In genomic region chr15:90214553-90215205, GRCh38 we compare ENCODE assay signal across 9 cellular contexts. TPM values are rescaled to one million over a fixed set of nuclear protein-coding genes. Genes with fewer than 3 reads are reported as not detected.
DNase-seq lines count a peak whose midpoint lies in the region; ATAC-seq and TF ChIP-seq lines count a peak whose summit lies in the region.
"Had no signal": no experiment of that assay in that cellular context is flagged by ENCODE, and none has a peak within 500 bp of the region (broad histone marks: within the 10 kb centered on the region; RNA-seq: fewer than 3 reads in every experiment).

No MANE protein-coding gene starts in this region.

- H4K5ac ChIP-seq in IMR-90 (ENCODE audit: low read depth, low read length) = no peak overlapping the region

- in situ Hi-C loops in IMR-90 (cut with MboI; ENCODE audit: low sequenced_read_pairs) = loop anchor here (5.0 kb wide), 1 partner anchor 52 kb away; no protein-coding TSS in a partner anchor

- no peak overlapping the region for H2AFZ ChIP-seq in IMR-90 (replicated peaks; ENCODE audit: low read length, poor library complexity)

- TF ChIP-seq POLR2A in IMR-90 (IDR thresholded peaks at IDR 0.05; ENCODE audit: low read depth, low read length) (no peak), body of pancreas (IDR thresholded peaks at IDR 0.05) (no peak)

- no peaks in the 10 kb centered on the region for H3K36me3 Mint-ChIP-seq in Caco-2 (ENCODE audit: insufficient read depth, unreplicated experiment)
- H3K36me3 Mint-ChIP-seq in activated T-helper 17 cell treated with anti-CD3 and anti-CD28 coated beads, Interleukin-2, amount 50 U/mL, for 72 hours (ENCODE audit: low read depth) = peaks cover 26% of the 10 kb centered on the region

- no peak overlapping the region for H2BK20ac ChIP-seq in IMR-90 (ENCODE audit: low read depth, low read length)

- H3K36me3 ChIP-seq in Caco-2 (ENCODE audit: control insufficient read depth, insufficient read depth, low read length) (no peaks in the 10 kb centered on the region), IMR-90 (ENCODE audit: control insufficient read depth, insufficient read depth, low read length) (peaks cover 4% of the 10 kb centered on the region; the same call in 1 of the 2 replicates), body of pancreas (replicated peaks in 1 of 2; ENCODE audit: insufficient read depth in 1 of 2, low read depth in 2 of 2) (peaks cover 0 to 5% of the 10 kb centered on the region in 2 donors), mucosa of rectum (ENCODE audit: control insufficient read depth in 2 of 2, insufficient read depth in 2 of 2, low read length in 2 of 2) (peaks cover 26 to 28% of the 10 kb centered on the region in 2 donors)

- H2AK5ac ChIP-seq in IMR-90 (ENCODE audit: low read depth, low read length) = no peak overlapping the region

- H3K4me1 Mint-ChIP-seq in Caco-2 (ENCODE audit: low read depth, unreplicated experiment) = no peaks in the 10 kb centered on the region
- H3K4me1 Mint-ChIP-seq in activated T-helper 17 cell treated with anti-CD3 and anti-CD28 coated beads, Interleukin-2, amount 50 U/mL, for 72 hours = peaks cover 26% of the 10 kb centered on the region

- no peak overlapping the region for H3K4me3 ChIP-seq in Caco-2 (ENCODE audit: low read depth, low read length)
- no peak overlapping the region for H3K4me3 ChIP-seq in IMR-90 (ENCODE audit: insufficient read depth, low read depth, low read length)
- H3K4me3 ChIP-seq in body of pancreas = no peak overlapping the region
- H3K4me3 ChIP-seq in mucosa of rectum (ENCODE audit: low read length in 2 of 2) = no peak overlapping the region

- H3K9me3 Mint-ChIP-seq in Caco-2 (ENCODE audit: unreplicated experiment) = no peaks in the 10 kb centered on the region
- H3K9me3 Mint-ChIP-seq in activated T-helper 17 cell treated with anti-CD3 and anti-CD28 coated beads, Interleukin-2, amount 50 U/mL, for 72 hours = no peaks in the 10 kb centered on the region

- CTCF ChIA-PET in Caco-2 (lab: Charles Lee) = interaction anchor here (0.6 to 2.3 kb wide), 11 partner anchors 11 to 356 kb away, joined by 3 to 21 read pairs (median 4); partner anchors contain the start of genes CIB1, GDPGP1 and SEMA4B
- CTCF ChIA-PET in IMR-90 (lab: Yijun Ruan, JAX) = interaction anchor here (0.5 to 1.0 kb wide), 4 partner anchors 11 to 335 kb away, joined by 3 to 4 read pairs (median 3); partner anchors contain the start of gene SEMA4B

- no peak overlapping the region for H3K9ac ChIP-seq in IMR-90 (ENCODE audit: low read depth, low read length)
- H3K9ac ChIP-seq in mucosa of rectum (ENCODE audit: low read depth in 1 of 2, low read length in 2 of 2) = peak overlapping the region; percentile 19 to 41

- H3K4ac ChIP-seq in IMR-90 (ENCODE audit: low read depth, low read length) = no peak overlapping the region

- dilution Hi-C loops in IMR-90 (cut with HindIII; ENCODE audit: low sequenced_read_pairs, unreplicated experiment) = no loop called here

- no peak overlapping the region for H3K23ac ChIP-seq in IMR-90 (ENCODE audit: low read depth, low read length)

- no peak overlapping the region for H2AK9ac ChIP-seq in IMR-90 (replicated peaks; ENCODE audit: low read depth, low read length, poor library complexity)

- DNase-seq in Caco-2 (no peak), IMR-90 (no peak), body of pancreas (peak in 1 of 4 donors; percentile 41), NCI-H146 treated with DMSO at 0.1 percent for 48 hours (lab: John Stamatoyannopoulos, UW; ENCODE audit: unreplicated experiment) (no peak), NCI-H1092 (lab: John Stamatoyannopoulos, UW) (no peak)
- DNase-seq: NCI-H1417 treated with DMSO at 0.1 percent for 48 hours had no signal

- no peak overlapping the region for H3K27ac Mint-ChIP-seq in Caco-2 (ENCODE audit: unreplicated experiment)
- H3K27ac Mint-ChIP-seq in activated T-helper 17 cell treated with anti-CD3 and anti-CD28 coated beads, Interleukin-2, amount 50 U/mL, for 72 hours = no peak overlapping the region

- ATAC-seq in IMR-90 (ENCODE audit: low read depth) = no peak
- ATAC-seq in body of pancreas = no peak
- no peak for ATAC-seq in HG03196 (IDR thresholded peaks at IDR 0.05; ENCODE audit: unreplicated experiment)
- ATAC-seq in activated T-helper 17 cell treated with anti-CD3 and anti-CD28 coated beads, Interleukin-2, amount 50 U/mL, for 72 hours (replicated peaks) = no peak

- no peaks in the 10 kb centered on the region for H3K27me3 ChIP-seq in Caco-2 (replicated peaks; ENCODE audit: control insufficient read depth, insufficient read depth, low read length)
- H3K27me3 ChIP-seq in IMR-90 (ENCODE audit: control insufficient read depth, insufficient read depth, low read length) = no peaks in the 10 kb centered on the region
- H3K27me3 ChIP-seq in body of pancreas = no peaks in the 10 kb centered on the region
- H3K27me3 ChIP-seq in mucosa of rectum (ENCODE audit: control insufficient read depth in 2 of 2, insufficient read depth in 2 of 2, low read length in 2 of 2) = no peaks in the 10 kb centered on the region

- H3K27me3 Mint-ChIP-seq in Caco-2 (ENCODE audit: insufficient read depth, unreplicated experiment) = no peaks in the 10 kb centered on the region
- H3K27me3 Mint-ChIP-seq in activated T-helper 17 cell treated with anti-CD3 and anti-CD28 coated beads, Interleukin-2, amount 50 U/mL, for 72 hours = no peaks in the 10 kb centered on the region

- H3K4me1 ChIP-seq in Caco-2 (peaks cover 10% of the 10 kb centered on the region; the same call in 1 of the 2 replicates), IMR-90 (ENCODE audit: control insufficient read depth, insufficient read depth, low read length) (peaks cover 6% of the 10 kb centered on the region), body of pancreas (peaks cover 65% of the 10 kb centered on the region), mucosa of rectum (ENCODE audit: control insufficient read depth in 2 of 2, insufficient read depth in 2 of 2, low read length in 2 of 2) (peaks cover 37 to 48% of the 10 kb centered on the region in 2 donors)

- H3K27ac ChIP-seq in IMR-90 (ENCODE audit: insufficient read depth, low read length) (no peak overlapping the region), body of pancreas (peak overlapping the region in 3 of 4 donors; percentile 90 to 92 (median 92)), mucosa of rectum (ENCODE audit: low read depth in 2 of 2, low read length in 2 of 2) (peak overlapping the region; percentile 67 to 99)

- TF ChIP-seq RAD21 in IMR-90 (IDR thresholded peaks at IDR 0.05; ENCODE audit: low read length) = no peak

- H3K56ac ChIP-seq in IMR-90 (ENCODE audit: extremely low read depth, insufficient read depth, low read length) = no peak overlapping the region

- H2BK120ac ChIP-seq in IMR-90 (ENCODE audit: low read depth, low read length) = no peak overlapping the region

- WGBS in IMR-90 (ENCODE audit: extremely low coverage in 2 of 2, insufficient read length in 1 of 2), 2 experiments = no CpG with 5 or more reads among the region's 8 CpGs
- 70 to 71% methylated on average over 8 of the region's 8 CpGs for WGBS in body of pancreas, 2 donors

- H4K20me1 ChIP-seq in IMR-90 (ENCODE audit: insufficient read depth, low read length) = no peaks in the 10 kb centered on the region; the same call in 1 of the 2 replicates

- H3K4me2 ChIP-seq in IMR-90 (ENCODE audit: low read depth, low read length) = no peak overlapping the region

- H3K9me3 ChIP-seq in Caco-2 = no peaks in the 10 kb centered on the region
- H3K9me3 ChIP-seq in IMR-90 (ENCODE audit: control insufficient read depth, insufficient read depth, low read length) = no peaks in the 10 kb centered on the region
- no peaks in the 10 kb centered on the region for H3K9me3 ChIP-seq in body of pancreas
- H3K9me3 ChIP-seq in mucosa of rectum (ENCODE audit: control insufficient read depth in 2 of 2, low read length in 2 of 2) = no peaks in the 10 kb centered on the region

- H3K9me1 ChIP-seq in IMR-90 (ENCODE audit: insufficient read depth, low read length) = peaks cover 2% of the 10 kb centered on the region

- H2BK15ac ChIP-seq in IMR-90 (ENCODE audit: low read depth, low read length) = no peak overlapping the region

- H4K91ac ChIP-seq in IMR-90 (ENCODE audit: insufficient read depth, low read depth, low read length) = no peak overlapping the region

- no peak overlapping the region for H3K18ac ChIP-seq in IMR-90 (ENCODE audit: low read depth, low read length)

- peak; percentile 22 to 35 for TF ChIP-seq CTCF in Caco-2 (IDR thresholded peaks at IDR 0.05; ENCODE audit: insufficient read depth in 1 of 2, low read depth in 1 of 2, low read length in 1 of 2, severe bottlenecking in 1 of 2, unreplicated experiment in 1 of 2)
- no peak; the same call in 1 of the 2 replicates for TF ChIP-seq CTCF in IMR-90 (conservative IDR thresholded peaks at IDR 0.05; ENCODE audit: low read depth, low read length)
- peak in 3 of 7 experiments; percentile 25 to 41 (median 37) for TF ChIP-seq CTCF in body of pancreas (IDR thresholded peaks at IDR 0.05)

- POLR2A ChIA-PET in Caco-2 (lab: Charles Lee) (interaction anchor here (0.6 to 1.9 kb wide), 3 partner anchors 13 to 112 kb away, joined by 3 to 6 read pairs (median 4); partner anchors contain the start of genes IDH2 and SEMA4B), IMR-90 (lab: Charles Lee; ENCODE audit: unreplicated experiment) (interaction anchor here (0.5 to 0.6 kb wide), 2 partner anchors 22 kb away, joined by 3 to 6 read pairs; no protein-coding TSS in a partner anchor)

- H3K4me3 Mint-ChIP-seq in Caco-2 (ENCODE audit: unreplicated experiment) = no peak overlapping the region
- no peak overlapping the region for H3K4me3 Mint-ChIP-seq in activated T-helper 17 cell treated with anti-CD3 and anti-CD28 coated beads, Interleukin-2, amount 50 U/mL, for 72 hours

- peak overlapping the region in 1 of 2 experiments; percentile 30; a peak in 1 of 4 replicates for H4K8ac ChIP-seq in IMR-90 (ENCODE audit: low read depth in 2 of 2, low read length in 2 of 2)

- intact Hi-C loops in Caco-2 (cut with micrococcal nuclease; ENCODE audit: unreplicated experiment) = no loop called here
- intact Hi-C loops in IMR-90 (cut with micrococcal nuclease) = no loop called here
- intact Hi-C loops in body of pancreas (cut with DNase I) = loop anchor here (5.0 kb wide), 1 partner anchor 52 kb away; no protein-coding TSS in a partner anchor

- H3K14ac ChIP-seq in IMR-90 (replicated peaks; ENCODE audit: low read depth, low read length) = no peak overlapping the region

- no peak overlapping the region for H2BK5ac ChIP-seq in IMR-90 (ENCODE audit: low read depth, low read length, poor library complexity, severe bottlenecking)

- BruUV-seq in Caco-2 (replicated peaks; lab: Mats Ljungman, UMichigan) (no TSS peak), IMR-90 (replicated peaks; lab: Mats Ljungman, UMichigan) (no TSS peak)

- peaks cover 17 to 33% of the 10 kb centered on the region in 2 experiments; a peak in 3 of 4 replicates for H3K79me1 ChIP-seq in IMR-90 (ENCODE audit: low read depth in 1 of 2, low read length in 2 of 2)

RNA-seq across cellular contexts. Expression of gene SEMA4B, which starts 13.5 kb away (rescaled TPM):
- 13.9 and 14.6 TPM in 2 replicates for total RNA-seq in Caco-2 (2022)
- total RNA-seq in IMR-90 (2012; rRNA removed) = 5.0 and 6.9 TPM in 2 replicates
- 22.5 and 27.5 TPM in 2 replicates for polyA plus RNA-seq in IMR-90 (2012; rRNA removed)
- polyA plus RNA-seq in IMR-90 (2012; cell fraction: cytosol; rRNA removed) = 12.9 and 29.8 TPM in 2 replicates
- 23.9 and 48.0 TPM in 2 replicates for polyA plus RNA-seq in IMR-90 (2012; cell fraction: nucleus; rRNA removed; ENCODE audit: low replicate concordance)
- 10 to 100 TPM; 42.8 to 63.9 TPM for total RNA-seq in body of pancreas
- 10 to 100 TPM; 17.3 to 49.1 TPM for total RNA-seq in activated T-helper 17 cell treated with anti-CD3 and anti-CD28 coated beads, Interleukin-2, amount 50 U/mL, for 72 hours

RNA-seq across cellular contexts. Expression of gene CIB1, which starts 19.1 kb away (rescaled TPM):
- total RNA-seq in Caco-2 (2022) (37.7 and 44.5 TPM in 2 replicates), IMR-90 (2012; rRNA removed) (29.4 and 31.5 TPM in 2 replicates), body of pancreas (10 to 100 TPM; 36.6 to 59.0 TPM)
- 94.1 and 102 TPM in 2 replicates for polyA plus RNA-seq in IMR-90 (2012; rRNA removed)
- 72.2 and 86.5 TPM in 2 replicates for polyA plus RNA-seq in IMR-90 (2012; cell fraction: cytosol; rRNA removed)
- polyA plus RNA-seq in IMR-90 (2012; cell fraction: nucleus; rRNA removed; ENCODE audit: low replicate concordance) = 53.8 and 83.0 TPM in 2 replicates
- 100 to 1,000 TPM; 128 to 163 TPM for total RNA-seq in activated T-helper 17 cell treated with anti-CD3 and anti-CD28 coated beads, Interleukin-2, amount 50 U/mL, for 72 hours

RNA-seq across cellular contexts. Expression of gene GDPGP1, which starts 19.3 kb away (rescaled TPM):
- total RNA-seq in Caco-2 (2022) (5.1 and 5.7 TPM in 2 replicates), IMR-90 (2012; rRNA removed) (3.9 and 4.1 TPM in 2 replicates), body of pancreas (1 to 10 TPM in 1 of 2 donors, under 1 TPM in 1; 0.33 to 5.2 TPM)
- 1.3 and 2.3 TPM in 2 replicates for polyA plus RNA-seq in IMR-90 (2012; rRNA removed)
- 1.7 and 2.0 TPM in 2 replicates for polyA plus RNA-seq in IMR-90 (2012; cell fraction: cytosol; rRNA removed)
- polyA plus RNA-seq in IMR-90 (2012; cell fraction: nucleus; rRNA removed; ENCODE audit: low replicate concordance) = 2.9 and 3.1 TPM in 2 replicates
- total RNA-seq in activated T-helper 17 cell treated with anti-CD3 and anti-CD28 coated beads, Interleukin-2, amount 50 U/mL, for 72 hours = 1 to 10 TPM; 8.2 to 9.4 TPM

RNA-seq across cellular contexts. Expression of gene TTLL13, which starts 34.7 kb away (rescaled TPM):
- total RNA-seq in Caco-2 (2022) (0.43 TPM in 1 of 2 replicates, not detected in the other), IMR-90 (2012; rRNA removed) (not detected in 2 replicates), body of pancreas (not detected)
- 0.10 TPM in 1 of 2 replicates, not detected in the other for polyA plus RNA-seq in IMR-90 (2012; rRNA removed)
- not detected in 2 replicates for polyA plus RNA-seq in IMR-90 (2012; cell fraction: cytosol; rRNA removed)
- polyA plus RNA-seq in IMR-90 (2012; cell fraction: nucleus; rRNA removed; ENCODE audit: low replicate concordance) = 0.10 and 0.29 TPM in 2 replicates
- total RNA-seq in activated T-helper 17 cell treated with anti-CD3 and anti-CD28 coated beads, Interleukin-2, amount 50 U/mL, for 72 hours = 1 to 10 TPM in 1 of 2 donors, not detected in 1; 1.3 TPM

RNA-seq across cellular contexts. Expression of gene NGRN, which starts 50.8 kb away (rescaled TPM):
- total RNA-seq in Caco-2 (2022) (93.6 and 101 TPM in 2 replicates), IMR-90 (2012; rRNA removed) (39.6 and 44.2 TPM in 2 replicates), body of pancreas (10 to 100 TPM; 27.4 to 27.8 TPM)
- 40.3 and 46.2 TPM in 2 replicates for polyA plus RNA-seq in IMR-90 (2012; rRNA removed)
- polyA plus RNA-seq in IMR-90 (2012; cell fraction: cytosol; rRNA removed) = 23.0 and 24.4 TPM in 2 replicates
- 10.3 and 24.2 TPM in 2 replicates for polyA plus RNA-seq in IMR-90 (2012; cell fraction: nucleus; rRNA removed; ENCODE audit: low replicate concordance)
- total RNA-seq in activated T-helper 17 cell treated with anti-CD3 and anti-CD28 coated beads, Interleukin-2, amount 50 U/mL, for 72 hours = 10 to 100 TPM; 22.4 to 31.1 TPM
